10 cellular contexts compared by ENCODE assay signal in the genomic region with DNA sequence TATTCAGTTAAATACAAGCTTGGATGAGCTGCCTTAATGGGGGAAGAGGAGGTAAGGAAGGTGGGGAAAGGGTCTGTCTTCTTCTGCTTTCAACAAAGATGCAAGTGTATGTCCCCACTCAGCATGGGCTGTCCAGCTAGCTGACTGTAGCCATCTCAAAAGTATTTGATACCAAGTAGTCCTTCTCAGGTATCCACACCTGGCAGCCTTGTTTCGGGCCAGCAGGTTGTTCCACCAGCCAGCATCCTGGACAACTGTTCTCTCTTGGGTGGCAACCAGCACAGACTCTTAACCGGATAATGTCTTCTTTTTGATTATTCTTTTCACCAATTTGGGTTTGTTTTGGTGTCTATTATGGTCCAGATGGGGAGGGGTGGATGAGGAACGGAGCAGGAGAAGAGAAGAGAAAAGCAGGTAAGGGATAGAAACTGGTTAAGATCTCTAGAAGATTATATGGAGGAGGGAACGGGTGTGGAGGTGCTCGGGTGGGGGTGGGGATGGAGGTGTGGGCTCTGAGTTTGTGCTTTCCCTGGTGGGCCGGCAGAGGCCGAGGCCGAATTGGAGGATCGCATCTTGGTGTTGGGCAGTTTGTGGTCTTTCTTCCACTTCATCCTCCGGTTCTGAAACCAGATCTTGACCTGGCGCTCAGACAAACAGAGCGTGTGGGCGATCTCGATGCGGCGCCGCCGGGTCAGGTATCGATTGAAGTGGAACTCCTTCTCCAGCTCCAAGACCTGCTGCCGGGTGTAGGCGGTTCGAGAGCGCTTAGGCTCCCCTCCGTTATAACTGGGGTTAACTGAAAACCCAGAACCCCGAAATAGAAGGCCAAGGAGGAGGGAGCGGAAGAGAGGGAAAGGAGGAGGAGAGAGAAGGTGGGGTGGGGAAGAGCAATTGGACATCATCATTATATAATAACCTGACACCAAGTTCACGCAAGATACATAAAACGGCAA. TPM values are rescaled to one million over a fixed set of nuclear protein-coding genes. Genes with fewer than 3 reads are reported as not detected.
DNase-seq lines count a peak whose midpoint lies in the region; ATAC-seq, FAIRE-seq and TF ChIP-seq lines count a peak whose summit lies in the region.
"Had no signal": no experiment of that assay in that cellular context is flagged by ENCODE, and none has a peak within 500 bp of the region (broad histone marks: within the 10 kb centered on the region; RNA-seq: fewer than 3 reads in every experiment).

No MANE protein-coding gene starts in this region.

- no peak overlapping the region for H3K4me3 Mint-ChIP-seq in activated CD8-positive, alpha-beta memory T cell treated with anti-CD3 and anti-CD28 coated beads, Interleukin-2, amount 10 ng/mL, durations not matched to agents 7 days and 5 days

- no peak for TF ChIP-seq CTCF in ascending aorta (IDR thresholded peaks at IDR 0.05)
- no peak for TF ChIP-seq CTCF in D721Med (IDR thresholded peaks at IDR 0.05; ENCODE audit: insufficient read depth, missing control alignments)

- H3K9ac ChIP-seq in skeletal muscle tissue (ENCODE audit: low read depth in 1 of 3, low read length in 3 of 3), result peak overlapping the region; percentile 75 to 90 (median 83)

- H3K36me3 Mint-ChIP-seq in activated CD8-positive, alpha-beta memory T cell treated with anti-CD3 and anti-CD28 coated beads, Interleukin-2, amount 10 ng/mL, durations not matched to agents 7 days and 5 days, result no peaks in the 10 kb centered on the region

- H3K36me3 ChIP-seq in H7 (replicated peaks; ENCODE audit: control insufficient read depth, insufficient read depth, low read length), result no peaks in the 10 kb centered on the region
- H3K36me3 ChIP-seq in ascending aorta, result no peaks in the 10 kb centered on the region
- H3K36me3 ChIP-seq in skeletal muscle tissue (ENCODE audit: control insufficient read depth in 3 of 3, insufficient read depth in 3 of 3, low read length in 3 of 3), result peaks cover 0 to 4% (median 3%) of the 10 kb centered on the region in 3 donors

- ATAC-seq in left colon (no peak), HG03097 (IDR thresholded peaks at IDR 0.05; ENCODE audit: low FRiP score, unreplicated experiment) (no peak)
- no peak for ATAC-seq in activated CD8-positive, alpha-beta memory T cell treated with anti-CD3 and anti-CD28 coated beads, Interleukin-2, amount 10 ng/mL, durations not matched to agents 7 days and 5 days

- no peak overlapping the region for H3K27ac Mint-ChIP-seq in activated CD8-positive, alpha-beta memory T cell treated with anti-CD3 and anti-CD28 coated beads, Interleukin-2, amount 10 ng/mL, durations not matched to agents 7 days and 5 days

- no peak overlapping the region for H3K4me3 ChIP-seq in H7 (ENCODE audit: insufficient read depth, low read depth, low read length)
- peak overlapping the region; percentile 87 for H3K4me3 ChIP-seq in ascending aorta
- H3K4me3 ChIP-seq in skeletal muscle tissue (ENCODE audit: low read length in 3 of 3), result peak overlapping the region; percentile 69 to 91 (median 87)

- H3K27ac ChIP-seq in ascending aorta, result peak overlapping the region; percentile 86 to 89
- peak overlapping the region; percentile 74 for H3K27ac ChIP-seq in skeletal muscle tissue (ENCODE audit: low read depth, low read length)

- intact Hi-C loops in ascending aorta (cut with DNase I), result no loop called here
- intact Hi-C loops in left colon (cut with DNase I, micrococcal nuclease), result no loop called here

- no peaks in the 10 kb centered on the region for H3K9me3 Mint-ChIP-seq in activated CD8-positive, alpha-beta memory T cell treated with anti-CD3 and anti-CD28 coated beads, Interleukin-2, amount 10 ng/mL, durations not matched to agents 7 days and 5 days (ENCODE audit: low read depth)
- H3K9me3 Mint-ChIP-seq: dendritic cell treated with granulocyte-macrophage colony-stimulating factor and Interleukin-4, amounts not matched to agents 40 ng/mL and 50 ng/mL, for 4 days had no signal

- H3K27me3 ChIP-seq in H7 (ENCODE audit: control insufficient read depth, insufficient read depth, low read length), result peaks cover 98% of the 10 kb centered on the region
- no peaks in the 10 kb centered on the region for H3K27me3 ChIP-seq in ascending aorta
- no peaks in the 10 kb centered on the region for H3K27me3 ChIP-seq in skeletal muscle tissue (ENCODE audit: control insufficient read depth in 3 of 3, insufficient read depth in 3 of 3, low read length in 3 of 3)

- peak; percentile 22 for DNase-seq in H7
- peak in 1 of 2 donors; percentile 64 for DNase-seq in ascending aorta (ENCODE audit: low spot score in 2 of 2)
- DNase-seq in left colon, result peak; percentile 35 to 48
- no peak for DNase-seq in activated CD8-positive, alpha-beta memory T cell treated with anti-CD3 and anti-CD28 coated beads, Interleukin-2, amount 10 ng/mL, durations not matched to agents 7 days and 5 days
- no peak for DNase-seq in NCI-H446 (lab: John Stamatoyannopoulos, UW)
- DNase-seq in D721Med (ENCODE audit: insufficient read length, low spot score), result no peak

- H3K4me1 Mint-ChIP-seq in activated CD8-positive, alpha-beta memory T cell treated with anti-CD3 and anti-CD28 coated beads, Interleukin-2, amount 10 ng/mL, durations not matched to agents 7 days and 5 days, result peaks cover 11% of the 10 kb centered on the region

- H3K27me3 Mint-ChIP-seq in activated CD8-positive, alpha-beta memory T cell treated with anti-CD3 and anti-CD28 coated beads, Interleukin-2, amount 10 ng/mL, durations not matched to agents 7 days and 5 days, result peaks cover 66% of the 10 kb centered on the region

- FAIRE-seq in D721Med (lab: Jason Lieb, UNC), result no peak
- FAIRE-seq: TTC549 had no signal

- H3K4me1 ChIP-seq in ascending aorta (peaks cover 0 to 2% of the 10 kb centered on the region in 2 donors), skeletal muscle tissue (ENCODE audit: control insufficient read depth in 3 of 3, insufficient read depth in 3 of 3, low read length in 3 of 3) (peaks cover 43 to 61% (median 60%) of the 10 kb centered on the region in 3 donors)

- H3K9me3 ChIP-seq in ascending aorta, result no peaks in the 10 kb centered on the region
- no peaks in the 10 kb centered on the region for H3K9me3 ChIP-seq in skeletal muscle tissue (ENCODE audit: control insufficient read depth in 3 of 3, low read length in 3 of 3)

- CTCF ChIA-PET in activated CD8-positive, alpha-beta memory T cell treated with anti-CD3 and anti-CD28 coated beads, Interleukin-2, amount 10 ng/mL, durations not matched to agents 7 days and 5 days (lab: Charles Lee), result interaction anchor here (1.2 to 2.8 kb wide), 2 partner anchors 21 to 30 kb away, joined by 3 to 18 read pairs; no protein-coding TSS in a partner anchor

RNA-seq across cellular contexts. Expression of gene HOXA4, which starts 1.5 kb away (rescaled TPM):
- not detected in 2 replicates for total RNA-seq in H7 (2014; rRNA removed; shearing (Covaris generic))
- total RNA-seq in ascending aorta (2.1 TPM), left colon (1 to 10 TPM; 4.5 to 5.1 TPM), skeletal muscle tissue (2.1 TPM)
- total RNA-seq in activated CD8-positive, alpha-beta memory T cell treated with anti-CD3 and anti-CD28 coated beads, Interleukin-2, amount 10 ng/mL, durations not matched to agents 7 days and 5 days, result not detected

RNA-seq across cellular contexts. Expression of gene HOXA5, which starts 14.4 kb away (rescaled TPM):
- total RNA-seq in H7 (2014; rRNA removed; shearing (Covaris generic)), result not detected in 2 replicates
- total RNA-seq in ascending aorta, result 22.0 TPM
- total RNA-seq in left colon, result 10 to 100 TPM; 13.0 to 16.2 TPM
- 4.2 TPM for total RNA-seq in skeletal muscle tissue
- total RNA-seq in activated CD8-positive, alpha-beta memory T cell treated with anti-CD3 and anti-CD28 coated beads, Interleukin-2, amount 10 ng/mL, durations not matched to agents 7 days and 5 days, result not detected

RNA-seq across cellular contexts. Expression of gene HOXA6, which starts 18.5 kb away (rescaled TPM):
- total RNA-seq in H7 (2014; rRNA removed; shearing (Covaris generic)), result not detected in 2 replicates
- 15.3 TPM for total RNA-seq in ascending aorta
- total RNA-seq in left colon, result 10 to 100 TPM; 20.0 to 21.2 TPM
- total RNA-seq in skeletal muscle tissue, result 3.1 TPM
- not detected for total RNA-seq in activated CD8-positive, alpha-beta memory T cell treated with anti-CD3 and anti-CD28 coated beads, Interleukin-2, amount 10 ng/mL, durations not matched to agents 7 days and 5 days

RNA-seq across cellular contexts. Expression of gene HOXA3, which starts 23.3 kb away (rescaled TPM):
- not detected in 2 replicates for total RNA-seq in H7 (2014; rRNA removed; shearing (Covaris generic))
- total RNA-seq in ascending aorta, result 14.4 TPM
- 10 to 100 TPM; 16.4 to 23.2 TPM for total RNA-seq in left colon
- total RNA-seq in skeletal muscle tissue, result 3.7 TPM
- total RNA-seq in activated CD8-positive, alpha-beta memory T cell treated with anti-CD3 and anti-CD28 coated beads, Interleukin-2, amount 10 ng/mL, durations not matched to agents 7 days and 5 days, result not detected

RNA-seq across cellular contexts. Expression of gene HOXA2, which starts 26.6 kb away (rescaled TPM):
- not detected in 2 replicates for total RNA-seq in H7 (2014; rRNA removed; shearing (Covaris generic))
- 36.5 TPM for total RNA-seq in ascending aorta
- 1 to 10 TPM; 2.7 to 3.2 TPM for total RNA-seq in left colon
- total RNA-seq in skeletal muscle tissue, result under 0.01 TPM
- not detected for total RNA-seq in activated CD8-positive, alpha-beta memory T cell treated with anti-CD3 and anti-CD28 coated beads, Interleukin-2, amount 10 ng/mL, durations not matched to agents 7 days and 5 days

Comparison
In these comparisons a context has a peak if more than half of its experiments do, and no peak if none do; other contexts are left out.
1. DNase-seq: peak in H7 (single experiment) and left colon (2 of 2); none in activated CD8-positive, alpha-beta memory T cell treated with anti-CD3 and anti-CD28 coated beads, Interleukin-2, amount 10 ng/mL, durations not matched to agents 7 days and 5 days (single experiment), NCI-H446 (0 of 2) and D721Med (single experiment).